In the genomic region with DNA sequence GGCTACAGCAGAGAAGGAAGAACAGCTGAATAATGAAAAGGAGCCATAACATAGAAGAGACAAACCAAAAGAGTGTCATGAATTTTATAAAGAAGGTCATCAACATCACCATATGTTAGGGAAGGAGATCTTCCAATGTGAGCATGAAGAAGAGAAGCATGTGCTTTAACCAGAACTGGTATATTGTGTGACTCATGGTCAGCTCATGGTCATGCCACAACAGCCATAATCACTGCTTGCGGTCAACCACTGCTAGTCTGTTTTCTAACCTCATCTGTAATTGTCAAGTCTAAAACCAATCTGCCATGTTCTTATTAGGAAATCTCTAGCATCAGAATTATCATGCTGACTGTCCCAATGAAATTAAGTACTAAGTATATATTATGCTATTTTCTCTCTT, we compare ENCODE assay signal across 16 cellular contexts.
DNase-seq lines count a peak whose midpoint lies in the region; ATAC-seq, FAIRE-seq and TF ChIP-seq lines count a peak whose summit lies in the region.
"Had no signal": no experiment of that assay in that cellular context is flagged by ENCODE, and none has a peak within 500 bp of the region (broad histone marks: within the 10 kb centered on the region; RNA-seq: fewer than 3 reads in every experiment).

No MANE protein-coding gene starts in this region.

- H3K4me3 ChIP-seq in HFF-Myc (replicated peaks; ENCODE audit: low read depth, low read length), result no peak overlapping the region
- H3K4me3 ChIP-seq in PC-3 (ENCODE audit: low read length), result no peak overlapping the region
- H3K4me3 ChIP-seq in epithelial cell of esophagus (ENCODE audit: low read length), result no peak overlapping the region
- H3K4me3 ChIP-seq: pancreas, smooth muscle cell, uterus had no signal

- CTCF ChIA-PET in PC-3 (lab: Charles Lee), result no interaction called here

- H3K4me1 ChIP-seq in PC-3 (ENCODE audit: insufficient read depth, low read length), result no peaks in the 10 kb centered on the region; the same call in 1 of the 2 replicates
- H3K4me1 ChIP-seq: pancreas, uterus had no signal

- BruUV-seq in PC-3 (replicated peaks; lab: Mats Ljungman, UMichigan), result no TSS peak

- no peaks in the 10 kb centered on the region for H3K36me3 ChIP-seq in PC-3 (ENCODE audit: low read depth, low read length)
- H3K36me3 ChIP-seq: pancreas, uterus had no signal

- no peaks in the 10 kb centered on the region for H3K79me2 ChIP-seq in PC-3 (ENCODE audit: low read length)

- H3K9me2 ChIP-seq in PC-3 (replicated peaks; ENCODE audit: low read length), result no peaks in the 10 kb centered on the region

- H2AFZ ChIP-seq in PC-3 (ENCODE audit: low read length), result no peak overlapping the region

- no peaks in the 10 kb centered on the region for H4K20me1 ChIP-seq in PC-3 (ENCODE audit: low read length)

- TF ChIP-seq CTCF in HFF-Myc (IDR thresholded peaks at IDR 0.05; ENCODE audit: low read depth, low read length, missing control alignments) (no peak), PC-3 (conservative IDR thresholded peaks at IDR 0.05; ENCODE audit: low read depth, low read length) (no peak), epithelial cell of esophagus (IDR thresholded peaks at IDR 0.05; ENCODE audit: insufficient read depth, low read depth, low read length, missing control alignments) (no peak)

- H3F3A ChIP-seq in PC-3 (ENCODE audit: low read length, unreplicated experiment), result no peaks in the 10 kb centered on the region

- H3K27me3 ChIP-seq in PC-3 (ENCODE audit: low read length), result no peaks in the 10 kb centered on the region
- H3K27me3 ChIP-seq: pancreas, uterus had no signal

- H3K27ac ChIP-seq in PC-3 (ENCODE audit: low read length), result no peak overlapping the region
- H3K27ac ChIP-seq: pancreas, uterus had no signal

- intact Hi-C loops in PC-3 (cut with micrococcal nuclease), result no loop called here

- POLR2A ChIA-PET in PC-3 (lab: Charles Lee; ENCODE audit: unreplicated experiment), result no interaction called here

- peak; percentile 73 for ATAC-seq in PC-3
- no peak for ATAC-seq in GM21619 (IDR thresholded peaks at IDR 0.05; ENCODE audit: unreplicated experiment)
- ATAC-seq: activated T-cell treated with anti-CD3 and anti-CD28 coated beads, Interleukin-2, amount 50 U/mL, for 72 hours; left cardiac atrium had no signal

- H3K9me3 ChIP-seq in PC-3 (ENCODE audit: low read length), result no peaks in the 10 kb centered on the region
- H3K9me3 ChIP-seq: pancreas, uterus had no signal

- no peak overlapping the region for H3K4me2 ChIP-seq in PC-3 (ENCODE audit: low read length)
- H3K4me2 ChIP-seq: smooth muscle cell had no signal

- no peak for FAIRE-seq in urothelium cell line (lab: Jason Lieb, UNC)
- FAIRE-seq: GM12892, pancreas had no signal

- peak; percentile 2 for DNase-seq in HFF-Myc (ENCODE audit: extremely low read depth, low read depth)
- peak; percentile 71 for DNase-seq in PC-3
- peak; percentile 43 for DNase-seq in epithelial cell of esophagus (ENCODE audit: low read depth)
- DNase-seq in urothelium cell line (ENCODE audit: low spot score), result peak; percentile 8
- no peak for DNase-seq in SKM-1 (lab: John Stamatoyannopoulos, UW; ENCODE audit: unreplicated experiment)
- DNase-seq in erythroblast (lab: John Stamatoyannopoulos, UW), result no peak
- DNase-seq: activated T-cell treated with anti-CD3 and anti-CD28 coated beads, Interleukin-2, amount 50 U/mL, for 72 hours; left cardiac atrium; NCI-H82; pancreas; SHP77; stimulated activated naive CD4-positive, alpha-beta T cell treated with Interleukin-2 at 50 U/mL for 16 hours; uterus had no signal

- no peak overlapping the region for H3K9ac ChIP-seq in PC-3 (ENCODE audit: low read length)

- no peak for TF ChIP-seq POLR2A in erythroblast (IDR thresholded peaks at IDR 0.05; ENCODE audit: low read length)

Comparison
In these comparisons a context has a peak if more than half of its experiments do, and no peak if none do; other contexts are left out.
1. DNase-seq: peak in HFF-Myc (single experiment), PC-3 (single experiment), epithelial cell of esophagus (single experiment) and urothelium cell line (single experiment); none in SKM-1 (single experiment) and erythroblast (0 of 2).